26 cellular contexts compared by ENCODE assay signal in the genomic region with DNA sequence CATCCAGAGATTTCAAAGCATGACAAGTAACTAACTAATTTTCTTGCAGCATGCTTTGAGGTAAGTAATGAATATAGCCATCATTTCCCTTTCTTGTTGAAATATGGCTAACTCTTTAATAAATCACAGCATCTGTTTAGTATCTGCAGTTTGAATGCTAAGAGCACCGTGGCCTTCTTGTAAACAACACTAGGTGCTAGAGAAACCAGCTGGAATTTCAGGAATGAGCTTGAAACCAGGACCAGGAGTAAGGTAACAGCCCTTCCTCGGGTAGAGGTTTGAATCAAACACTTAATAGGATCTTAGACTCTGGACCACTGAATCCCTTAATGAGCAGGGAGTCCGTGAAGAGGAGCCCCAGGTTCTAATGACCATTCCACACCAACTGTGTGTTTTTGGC. TPM values are rescaled to one million over a fixed set of nuclear protein-coding genes. Genes with fewer than 3 reads are reported as not detected.
DNase-seq lines count a peak whose midpoint lies in the region; ATAC-seq and TF ChIP-seq lines count a peak whose summit lies in the region.
"Had no signal": no experiment of that assay in that cellular context is flagged by ENCODE, and none has a peak within 500 bp of the region (broad histone marks: within the 10 kb centered on the region; RNA-seq: fewer than 3 reads in every experiment).

No MANE protein-coding gene starts in this region.

- no peak for DNase-seq in SK-N-SH
- DNase-seq in OCI-LY7 (ENCODE audit: low spot score) = no peak
- DNase-seq in erythroblast (lab: John Stamatoyannopoulos, UW) = no peak
- no peak for DNase-seq in glomerular visceral epithelial cell (ENCODE audit: extremely low spot score)
- no peak for DNase-seq in ovary
- DNase-seq: activated B cell treated with CpG ODN at 0.5 μM for 24 hours; activated CD8-positive, alpha-beta memory T cell treated with anti-CD3 and anti-CD28 coated beads, Interleukin-2, amount 50 U/mL, for 4 hours; anterior cingulate cortex; effector memory CD4-positive, alpha-beta T cell; foreskin fibroblast; GM23248; left colon; NCI-H1092 treated with DMSO at 0.1 percent for 48 hours; NCI-H187 treated with DMSO at 0.1 percent for 48 hours; NCI-H526 treated with DMSO at 0.1 percent for 48 hours; OCI-M1; stimulated activated naive CD8-positive, alpha-beta T cell treated with anti-CD3 and anti-CD28 coated beads, Interleukin-15, Interleukin-2, amounts not matched to agents 100 U/mL and 50 U/mL, for 24 hours had no signal

- BruUV-seq in OCI-LY7 (replicated peaks; lab: Mats Ljungman, UMichigan) = no TSS peak

- H3K36me3 ChIP-seq in SK-N-SH (replicated peaks in 1 of 2; ENCODE audit: control insufficient read depth in 1 of 2, insufficient read depth in 2 of 2, low read length in 1 of 2) (peaks cover 34 to 38% of the 10 kb centered on the region in 2 experiments), OCI-LY7 (ENCODE audit: insufficient read depth, low read length) (peaks cover 87% of the 10 kb centered on the region), gastroesophageal sphincter (peaks cover 0 to 26% of the 10 kb centered on the region in 2 donors), stomach smooth muscle (ENCODE audit: control insufficient read depth in 2 of 2, insufficient read depth in 2 of 2, low read length in 2 of 2) (peaks cover 3 to 4% of the 10 kb centered on the region in 2 donors), ovary (no peaks in the 10 kb centered on the region)
- H3K36me3 ChIP-seq: prostate gland had no signal

- TF ChIP-seq RAD21 in SK-N-SH (IDR thresholded peaks at IDR 0.05; ENCODE audit: low read length) = no peak

- H3K4me1 ChIP-seq in SK-N-SH (ENCODE audit: control insufficient read depth in 1 of 2, insufficient read depth in 2 of 2, low read depth in 1 of 2, low read length in 1 of 2) (peaks cover 17 to 21% of the 10 kb centered on the region in 2 experiments; a peak in 3 of 4 replicates), OCI-LY7 (ENCODE audit: insufficient read depth, low read length, poor library complexity, severe bottlenecking) (peaks cover 61% of the 10 kb centered on the region), gastroesophageal sphincter (peaks cover 14 to 76% (median 15%) of the 10 kb centered on the region in 3 donors), stomach smooth muscle (ENCODE audit: control insufficient read depth, insufficient read depth, low read length) (peaks cover 23% of the 10 kb centered on the region), ovary (ENCODE audit: insufficient read depth) (peaks cover 2% of the 10 kb centered on the region)

- no peak for TF ChIP-seq EP300 in SK-N-SH (IDR thresholded peaks at IDR 0.05; ENCODE audit: borderline replicate concordance in 1 of 2, low read depth in 1 of 2, low read length in 1 of 2)
- TF ChIP-seq EP300 in gastroesophageal sphincter (IDR thresholded peaks at IDR 0.05) = no peak
- no peak for TF ChIP-seq EP300 in ovary (IDR thresholded peaks at IDR 0.05)

- H3K27ac ChIP-seq in SK-N-SH (ENCODE audit: low read depth in 2 of 2, low read length in 1 of 2) = no peak overlapping the region
- H3K27ac ChIP-seq in OCI-LY7 (ENCODE audit: low read depth, low read length, poor library complexity, severe bottlenecking) = peak overlapping the region; percentile 49
- H3K27ac ChIP-seq in gastroesophageal sphincter = peak overlapping the region; percentile 20 to 86 (median 76)
- peak overlapping the region; percentile 19 for H3K27ac ChIP-seq in stomach smooth muscle (ENCODE audit: low read length)
- no peak overlapping the region for H3K27ac ChIP-seq in ovary
- H3K27ac ChIP-seq: 22Rv1, coronary artery, GM23248, prostate gland, thoracic aorta, vagina had no signal

- WGBS in SK-N-SH (ENCODE audit: low lambda C conversion rate) = 68% methylated on average over 3 of the region's 3 CpGs
- 30 to 40% methylated on average over 1 to 3 of the region's 3 CpGs for WGBS in gastroesophageal sphincter (ENCODE audit: low coverage in 1 of 2), 2 donors
- WGBS in ovary, 3 donors = 55 to 59% (median 55%) methylated on average over 3 of the region's 3 CpGs

- TF ChIP-seq CTCF in SK-N-SH (IDR thresholded peaks at IDR 0.05) = no peak
- no peak for TF ChIP-seq CTCF in OCI-LY7 (conservative IDR thresholded peaks at IDR 0.05; ENCODE audit: low read length)
- TF ChIP-seq CTCF in gastroesophageal sphincter (IDR thresholded peaks at IDR 0.05) = no peak
- no peak for TF ChIP-seq CTCF in ovary (IDR thresholded peaks at IDR 0.05)

- H3K9me2 ChIP-seq in SK-N-SH = no peaks in the 10 kb centered on the region
- H3K9me2 ChIP-seq in OCI-LY7 (ENCODE audit: insufficient read depth, low read length) = no peaks in the 10 kb centered on the region

- H3K4me2 ChIP-seq in SK-N-SH (no peak overlapping the region), OCI-LY7 (ENCODE audit: low read length) (peak overlapping the region; percentile 17; the same call in 1 of the 2 replicates)

- POLR2A ChIA-PET in SK-N-SH (lab: Yijun Ruan, JAX) = no interaction called here
- POLR2A ChIA-PET in OCI-LY7 (lab: Charles Lee) = interaction anchor here (0.9 to 1.0 kb wide), 2 partner anchors 16 to 24 kb away, joined by 3 read pairs; no protein-coding TSS in a partner anchor

- peaks cover 20% of the 10 kb centered on the region for H3F3A ChIP-seq in SK-N-SH (replicated peaks; ENCODE audit: insufficient read depth)

- H4K20me1 ChIP-seq in SK-N-SH (ENCODE audit: insufficient read depth) = no peaks in the 10 kb centered on the region
- no peaks in the 10 kb centered on the region for H4K20me1 ChIP-seq in OCI-LY7 (ENCODE audit: insufficient read depth, low read length)

- H3K27me3 ChIP-seq in SK-N-SH (ENCODE audit: insufficient read depth) (no peaks in the 10 kb centered on the region), gastroesophageal sphincter (no peaks in the 10 kb centered on the region), stomach smooth muscle (ENCODE audit: control insufficient read depth in 1 of 2, insufficient read depth in 2 of 2, low read length in 2 of 2) (no peaks in the 10 kb centered on the region), ovary (no peaks in the 10 kb centered on the region)
- H3K27me3 ChIP-seq: vagina had no signal

- TF ChIP-seq POLR2A in gastroesophageal sphincter (IDR thresholded peaks at IDR 0.05) (no peak), erythroblast (IDR thresholded peaks at IDR 0.05; ENCODE audit: low read length) (no peak), ovary (IDR thresholded peaks at IDR 0.05) (no peak)

- no peak overlapping the region for H2AFZ ChIP-seq in SK-N-SH (ENCODE audit: low read depth)
- H2AFZ ChIP-seq in OCI-LY7 (ENCODE audit: low read length) = no peak overlapping the region
- H2AFZ ChIP-seq: GM23248 had no signal

- H3K9ac ChIP-seq in SK-N-SH = no peak overlapping the region
- no peak overlapping the region for H3K9ac ChIP-seq in stomach smooth muscle (ENCODE audit: low read length in 2 of 2)
- H3K9ac ChIP-seq: GM23248 had no signal

- no peaks in the 10 kb centered on the region; the same call in 1 of the 2 replicates for H3K79me2 ChIP-seq in SK-N-SH (ENCODE audit: insufficient read depth)
- H3K79me2 ChIP-seq in OCI-LY7 (ENCODE audit: insufficient read depth, low read depth, low read length) = peaks cover 4% of the 10 kb centered on the region; the same call in 1 of the 2 replicates

- CTCF ChIA-PET in SK-N-SH (lab: Yijun Ruan, JAX) (interaction anchor here (1.0 to 2.0 kb wide), 5 partner anchors 12 to 328 kb away, joined by 3 to 9 read pairs (median 3); no protein-coding TSS in a partner anchor), OCI-LY7 (lab: Charles Lee; ENCODE audit: unreplicated experiment) (interaction anchor here (0.6 kb wide), 1 partner anchor 333 kb away, joined by 3 read pairs; no protein-coding TSS in a partner anchor)

- intact Hi-C loops in OCI-LY7 (cut with micrococcal nuclease; ENCODE audit: unreplicated experiment) (loop anchor here (2.0 kb wide), 1 partner anchor 17 kb away; no protein-coding TSS in a partner anchor), ovary (cut with DNase I) (loop anchor here in 1 of 4 donors (10.0 kb wide), 1 partner anchor 1017 kb away; no protein-coding TSS in a partner anchor)

- no peak overlapping the region for H3K4me3 ChIP-seq in SK-N-SH (ENCODE audit: low read depth in 2 of 2, low read length in 1 of 2)
- no peak overlapping the region for H3K4me3 ChIP-seq in OCI-LY7 (ENCODE audit: low read depth, low read length, poor library complexity, severe bottlenecking)
- H3K4me3 ChIP-seq in gastroesophageal sphincter = no peak overlapping the region
- H3K4me3 ChIP-seq in stomach smooth muscle (ENCODE audit: low read length in 2 of 2) = peak overlapping the region in 1 of 2 donors; percentile 6
- no peak overlapping the region for H3K4me3 ChIP-seq in ovary
- H3K4me3 ChIP-seq: coronary artery, GM23248, prostate gland, thoracic aorta, vagina had no signal

- ATAC-seq in SK-N-SH treated with all-trans-retinoic acid at 6 μM for 48 hours (no peak), gastroesophageal sphincter (no peak)
- ATAC-seq: activated T-helper 17 cell treated with anti-CD3 and anti-CD28 coated beads, Interleukin-2, amount 50 U/mL, for 72 hours; left colon; stimulated activated naive CD8-positive, alpha-beta T cell treated with anti-CD3 and anti-CD28 coated beads, Interleukin-15, Interleukin-2, amounts not matched to agents 100 U/mL and 50 U/mL, for 24 hours had no signal

- H3K9me3 ChIP-seq in SK-N-SH (no peaks in the 10 kb centered on the region), OCI-LY7 (ENCODE audit: low read length) (no peaks in the 10 kb centered on the region), gastroesophageal sphincter (no peaks in the 10 kb centered on the region), stomach smooth muscle (ENCODE audit: control insufficient read depth in 2 of 2, low read length in 2 of 2) (no peaks in the 10 kb centered on the region), ovary (no peaks in the 10 kb centered on the region)
- H3K9me3 ChIP-seq: prostate gland, thoracic aorta, vagina had no signal

TF ChIP-seq in SK-N-SH, 30 proteins besides CTCF, POLR2A, EP300 and RAD21 (continues in another document):
- 0 out of 2 replicates have a peak, but pooled peaks have one; percentile 8 for TF ChIP-seq POLR2AphosphoS5 (IDR thresholded peaks at IDR 0.05; ENCODE audit: low read depth, low read length)

RNA-seq across cellular contexts. Expression of a gene that starts 13.6 kb away (rescaled TPM):
- polyA plus RNA-seq in SK-N-SH (2012; rRNA removed) = 3.1 and 3.2 TPM in 2 replicates
- polyA plus RNA-seq in SK-N-SH (2012; cell fraction: cytosol; rRNA removed) = 2.3 and 3.9 TPM in 2 replicates
- polyA plus RNA-seq in SK-N-SH (2012; cell fraction: nucleus; rRNA removed) = 18.6 and 20.9 TPM in 2 replicates
- 28.7 and 52.8 TPM in 2 replicates for total RNA-seq in OCI-LY7 (2014; rRNA removed; shearing (Covaris generic))
- total RNA-seq in OCI-LY7 (2022) = 32.5 and 32.7 TPM in 2 replicates
- total RNA-seq in gastroesophageal sphincter = 10 to 100 TPM; 16.8 to 77.8 (median 48.9) TPM
- 1 to 10 TPM; 2.5 to 9.3 (median 3.2) TPM for total RNA-seq in ovary
- polyA plus RNA-seq in ovary = 1 to 10 TPM; 3.2 to 9.5 TPM

RNA-seq across cellular contexts. Expression of a gene that starts 38.0 kb away (rescaled TPM):
- 27.5 and 32.2 TPM in 2 replicates for polyA plus RNA-seq in SK-N-SH (2012; rRNA removed)
- 11.8 and 23.4 TPM in 2 replicates for polyA plus RNA-seq in SK-N-SH (2012; cell fraction: cytosol; rRNA removed)
- polyA plus RNA-seq in SK-N-SH (2012; cell fraction: nucleus; rRNA removed) = 23.2 and 33.0 TPM in 2 replicates
- 50.3 and 60.2 TPM in 2 replicates for total RNA-seq in OCI-LY7 (2014; rRNA removed; shearing (Covaris generic))
- total RNA-seq in OCI-LY7 (2022) = 101 and 117 TPM in 2 replicates
- 10 to 100 TPM in 3 of 4 donors, 1 to 10 TPM in 1; 6.1 to 14.9 (median 13.3) TPM for total RNA-seq in gastroesophageal sphincter
- 10 to 100 TPM in 5 of 7 donors, 1 to 10 TPM in 2; 6.3 to 21.8 (median 12.0) TPM for total RNA-seq in ovary
- 10 to 100 TPM; 10.9 to 13.9 TPM for polyA plus RNA-seq in ovary

Comparison
In these comparisons a context has a peak if more than half of its experiments do, and no peak if none do; other contexts are left out.
1. H3K27ac ChIP-seq: peak in OCI-LY7 (single experiment), gastroesophageal sphincter (4 of 4) and stomach smooth muscle (single experiment); none in SK-N-SH (0 of 2) and ovary (0 of 2).